Comparison of ENCODE assay signal across 2 cellular contexts in genomic region chr3:135140543-135140942, GRCh38.
TF ChIP-seq lines count a peak whose summit lies in the region.

No MANE protein-coding gene starts in this region.

TF ChIP-seq in liver, 16 proteins besides CTCF, POLR2A, EP300 and RAD21 (continued from another document):
- peak; percentile 50 for TF ChIP-seq REST (IDR thresholded peaks at IDR 0.05)
- no peak for TF ChIP-seq ATF3 (IDR thresholded peaks at IDR 0.05)
- peak in 1 of 2 donors; percentile 57 for TF ChIP-seq RXRA (IDR thresholded peaks at IDR 0.05)
- no peak for TF ChIP-seq GABPA (IDR thresholded peaks at IDR 0.05 in 1 of 2, conservative IDR thresholded peaks at IDR 0.05 in 1 of 2)
- TF ChIP-seq HNF4G (IDR thresholded peaks at IDR 0.05), result no peak
- peak; percentile 6 for TF ChIP-seq FOXA2 (IDR thresholded peaks at IDR 0.05)
- no peak for TF ChIP-seq FOXA1 (IDR thresholded peaks at IDR 0.05)
- TF ChIP-seq TAF1 (conservative IDR thresholded peaks at IDR 0.05), result no peak
- TF ChIP-seq ZBTB33 (IDR thresholded peaks at IDR 0.05), result no peak
- no peak for TF ChIP-seq NR2F2 (IDR thresholded peaks at IDR 0.05)
- TF ChIP-seq SP1 (IDR thresholded peaks at IDR 0.05), result no peak

TF ChIP-seq in HepG2, 621 proteins besides CTCF, POLR2A, EP300 and RAD21 (continued from another document):
- TF ChIP-seq ARNT2 (CRISPR knock-in tag; IDR thresholded peaks at IDR 0.05; ENCODE audit: low read depth) (no peak), ZNF775 (CRISPR knock-in tag; IDR thresholded peaks at IDR 0.05; ENCODE audit: borderline replicate concordance) (no peak)
